ENCODE assay signal across 8 cellular contexts in genomic region chr20:10219452-10219791, GRCh38. TPM values are rescaled to one million over a fixed set of nuclear protein-coding genes. Genes with fewer than 3 reads are reported as not detected.
A peak's percentile ranks its signal among the peaks of the same experiment; 100 is the strongest.
DNase-seq lines count a peak whose midpoint lies in the region; ATAC-seq and TF ChIP-seq lines count a peak whose summit lies in the region.

No MANE protein-coding gene starts in this region.

- peak; percentile 77 for ATAC-seq in GM19467 (IDR thresholded peaks at IDR 0.05; ENCODE audit: unreplicated experiment)

- WGBS in ovary, 3 donors: 0 to 2% (median 1%) methylated on average over 32 of the region's 32 CpGs

- TF ChIP-seq EP300 in ovary (IDR thresholded peaks at IDR 0.05): no peak

- no peaks in the 10 kb centered on the region for H3K9me3 ChIP-seq in ovary

- H3K4me3 ChIP-seq in Jurkat, Clone E6-1 (ENCODE audit: low read length): peak overlapping the region; percentile 54
- peak overlapping the region; percentile 44 for H3K4me3 ChIP-seq in ovary

- in situ Hi-C loops in SK-MEL-5 (cut with HindIII; ENCODE audit: low pct_unique_long_range_greater_than_20kb, low sequenced_read_pairs): no loop called here

- no peaks in the 10 kb centered on the region for H3K36me3 ChIP-seq in ovary

- H3K27me3 Mint-ChIP-seq in activated naive CD4-positive, alpha-beta T cell treated with anti-CD3 and anti-CD28 coated beads for 36 hours (ENCODE audit: low read depth): peaks cover 40% of the 10 kb centered on the region

- H3K36me3 Mint-ChIP-seq in activated naive CD4-positive, alpha-beta T cell treated with anti-CD3 and anti-CD28 coated beads for 36 hours (ENCODE audit: low read depth): peaks cover 3% of the 10 kb centered on the region

- DNase-seq in Ammon's horn (ENCODE audit: low spot score) (peak; percentile 76), SK-MEL-5 (ENCODE audit: low read depth, low spot score) (peak; percentile 58), glomerular visceral epithelial cell (ENCODE audit: extremely low spot score) (peak; percentile 67), ovary (peak; percentile 81 to 93 (median 90)), ureter (ENCODE audit: low spot score) (peak; percentile 79)
- DNase-seq in Jurkat, Clone E6-1 (ENCODE audit: low read depth, low spot score): peak; percentile 39
- peak; percentile 67 for DNase-seq in activated naive CD4-positive, alpha-beta T cell treated with anti-CD3 and anti-CD28 coated beads for 36 hours

- H3K9me3 Mint-ChIP-seq in activated naive CD4-positive, alpha-beta T cell treated with anti-CD3 and anti-CD28 coated beads for 36 hours: peaks cover 3% of the 10 kb centered on the region

- H3K27ac ChIP-seq in ovary: peak overlapping the region; percentile 90 to 96

- TF ChIP-seq POLR2A in ovary (IDR thresholded peaks at IDR 0.05): peak; percentile 33

- H3K4me1 Mint-ChIP-seq in activated naive CD4-positive, alpha-beta T cell treated with anti-CD3 and anti-CD28 coated beads for 36 hours (ENCODE audit: low read depth): peaks cover 13% of the 10 kb centered on the region

- H3K27me3 ChIP-seq in ovary: no peaks in the 10 kb centered on the region

- no peak overlapping the region for H3K4me3 Mint-ChIP-seq in activated naive CD4-positive, alpha-beta T cell treated with anti-CD3 and anti-CD28 coated beads for 36 hours

- no peak overlapping the region for H3K27ac Mint-ChIP-seq in activated naive CD4-positive, alpha-beta T cell treated with anti-CD3 and anti-CD28 coated beads for 36 hours

- peaks cover 2% of the 10 kb centered on the region for H3K4me1 ChIP-seq in ovary (ENCODE audit: insufficient read depth)

- intact Hi-C loops in activated naive CD4-positive, alpha-beta T cell treated with anti-CD3 and anti-CD28 coated beads for 36 hours (cut with micrococcal nuclease): loop anchor here (2.0 to 10.0 kb wide), 4 partner anchors 47 to 245 kb away; partner anchors contain the start of genes MKKS and SLX4IP
- intact Hi-C loops in ovary (cut with DNase I): loop anchor here in 1 of 4 donors (5.0 kb wide), 1 partner anchor 213 kb away; the partner anchor contains the start of gene MKKS

- no peak for TF ChIP-seq CTCF in ovary (IDR thresholded peaks at IDR 0.05)

- CTCF ChIA-PET in activated naive CD4-positive, alpha-beta T cell treated with anti-CD3 and anti-CD28 coated beads for 36 hours (lab: Charles Lee): no interaction called here

RNA-seq across cellular contexts. Expression of gene SNAP25, which starts 0.8 kb away (rescaled TPM):
- polyA plus RNA-seq in Jurkat, Clone E6-1 (2012; ENCODE audit: insufficient read depth, insufficient read length): 3.7 TPM
- total RNA-seq in SK-MEL-5 (2014; rRNA removed; shearing (Covaris generic)): 0.05 TPM in 1 of 2 replicates, not detected in the other
- not detected in 2 replicates for polyA plus RNA-seq in SK-MEL-5 (2015; cell fraction: cytosol; rRNA removed)
- 0.33 and 0.37 TPM in 2 replicates for polyA plus RNA-seq in SK-MEL-5 (2015; cell fraction: nucleus; rRNA removed)
- total RNA-seq in activated naive CD4-positive, alpha-beta T cell treated with anti-CD3 and anti-CD28 coated beads for 36 hours: not detected
- total RNA-seq in ovary: 10 to 100 TPM in 5 of 7 donors, 1 to 10 TPM in 2; 5.1 to 19.8 (median 13.0) TPM
- polyA plus RNA-seq in ovary: 1 to 10 TPM; 6.3 to 6.4 TPM
- 16.3 TPM for total RNA-seq in ureter

Comparison
In these comparisons a context has a peak if more than half of its experiments do, and no peak if none do; other contexts are left out.
1. Peak in every context shown above with its lines: DNase-seq, ATAC-seq, H3K4me3 ChIP-seq and H3K27ac ChIP-seq.
2. DNase-seq: peak in every context shown above with its lines; median percentile 90 in ovary; 79 in ureter; 76 in Ammon's horn; 67 in activated naive CD4-positive, alpha-beta T cell treated with anti-CD3 and anti-CD28 coated beads for 36 hours; 67 in glomerular visceral epithelial cell; 58 in SK-MEL-5; 39 in Jurkat, Clone E6-1.